1 cellular context compared by ENCODE assay signal in the genomic region with DNA sequence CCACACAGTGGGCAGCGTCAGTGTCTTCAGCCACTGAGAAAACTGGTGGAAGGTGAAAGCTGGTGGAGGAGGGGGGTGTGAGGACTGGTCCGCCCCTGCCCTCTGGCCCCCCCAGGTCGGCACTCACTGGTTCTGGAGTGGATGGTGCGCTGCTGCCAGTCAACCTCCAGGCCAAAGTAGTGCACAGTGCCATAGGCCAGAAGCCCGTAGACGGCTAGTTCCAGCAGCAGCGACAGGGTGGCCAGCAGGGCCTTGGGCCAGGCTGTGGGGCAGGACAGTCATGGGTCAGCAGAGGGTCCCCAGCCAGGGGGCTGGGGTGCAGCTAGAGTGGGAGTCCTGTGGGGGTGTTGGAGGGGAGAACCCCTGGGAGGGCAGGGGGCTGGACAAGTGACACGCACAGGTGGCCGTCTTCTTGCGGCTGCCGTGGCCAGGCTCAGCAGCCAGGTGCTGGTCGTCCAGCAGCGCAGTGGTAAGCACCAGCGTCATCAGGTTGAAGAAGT.
TF ChIP-seq lines count a peak whose summit lies in the region.

No MANE protein-coding gene starts in this region.

TF ChIP-seq in GM12878, 131 proteins besides CTCF, POLR2A, EP300 and RAD21:
- TF ChIP-seq POU2F2 (IDR thresholded peaks at IDR 0.05; ENCODE audit: borderline replicate concordance, low read depth, low read length) (no peak), USF1 (IDR thresholded peaks at IDR 0.05; ENCODE audit: borderline replicate concordance, extremely low read length, insufficient read depth, low read depth, low read length) (no peak), MLLT1 (IDR thresholded peaks at IDR 0.05) (no peak), NR2F1 (conservative IDR thresholded peaks at IDR 0.05) (no peak), KLF5 (IDR thresholded peaks at IDR 0.05; ENCODE audit: partially characterized antibody) (no peak), HDGF (IDR thresholded peaks at IDR 0.05) (no peak), PRDM15 (CRISPR knock-in tag; IDR thresholded peaks at IDR 0.05) (no peak), SKIL (IDR thresholded peaks at IDR 0.05; ENCODE audit: low read depth, poor library complexity, severe bottlenecking) (no peak)
- TF ChIP-seq, protein P1, sequence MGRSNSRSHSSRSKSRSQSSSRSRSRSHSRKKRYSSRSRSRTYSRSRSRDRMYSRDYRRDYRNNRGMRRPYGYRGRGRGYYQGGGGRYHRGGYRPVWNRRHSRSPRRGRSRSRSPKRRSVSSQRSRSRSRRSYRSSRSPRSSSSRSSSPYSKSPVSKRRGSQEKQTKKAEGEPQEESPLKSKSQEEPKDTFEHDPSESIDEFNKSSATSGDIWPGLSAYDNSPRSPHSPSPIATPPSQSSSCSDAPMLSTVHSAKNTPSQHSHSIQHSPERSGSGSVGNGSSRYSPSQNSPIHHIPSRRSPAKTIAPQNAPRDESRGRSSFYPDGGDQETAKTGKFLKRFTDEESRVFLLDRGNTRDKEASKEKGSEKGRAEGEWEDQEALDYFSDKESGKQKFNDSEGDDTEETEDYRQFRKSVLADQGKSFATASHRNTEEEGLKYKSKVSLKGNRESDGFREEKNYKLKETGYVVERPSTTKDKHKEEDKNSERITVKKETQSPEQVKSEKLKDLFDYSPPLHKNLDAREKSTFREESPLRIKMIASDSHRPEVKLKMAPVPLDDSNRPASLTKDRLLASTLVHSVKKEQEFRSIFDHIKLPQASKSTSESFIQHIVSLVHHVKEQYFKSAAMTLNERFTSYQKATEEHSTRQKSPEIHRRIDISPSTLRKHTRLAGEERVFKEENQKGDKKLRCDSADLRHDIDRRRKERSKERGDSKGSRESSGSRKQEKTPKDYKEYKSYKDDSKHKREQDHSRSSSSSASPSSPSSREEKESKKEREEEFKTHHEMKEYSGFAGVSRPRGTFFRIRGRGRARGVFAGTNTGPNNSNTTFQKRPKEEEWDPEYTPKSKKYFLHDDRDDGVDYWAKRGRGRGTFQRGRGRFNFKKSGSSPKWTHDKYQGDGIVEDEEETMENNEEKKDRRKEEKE (IDR thresholded peaks at IDR 0.05), result no peak
- TF ChIP-seq, protein P2, sequence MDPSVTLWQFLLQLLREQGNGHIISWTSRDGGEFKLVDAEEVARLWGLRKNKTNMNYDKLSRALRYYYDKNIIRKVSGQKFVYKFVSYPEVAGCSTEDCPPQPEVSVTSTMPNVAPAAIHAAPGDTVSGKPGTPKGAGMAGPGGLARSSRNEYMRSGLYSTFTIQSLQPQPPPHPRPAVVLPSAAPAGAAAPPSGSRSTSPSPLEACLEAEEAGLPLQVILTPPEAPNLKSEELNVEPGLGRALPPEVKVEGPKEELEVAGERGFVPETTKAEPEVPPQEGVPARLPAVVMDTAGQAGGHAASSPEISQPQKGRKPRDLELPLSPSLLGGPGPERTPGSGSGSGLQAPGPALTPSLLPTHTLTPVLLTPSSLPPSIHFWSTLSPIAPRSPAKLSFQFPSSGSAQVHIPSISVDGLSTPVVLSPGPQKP (IDR thresholded peaks at IDR 0.05; ENCODE audit: low read depth, low read length), result no peak
